11 cellular contexts compared by ENCODE assay signal in the genomic region with DNA sequence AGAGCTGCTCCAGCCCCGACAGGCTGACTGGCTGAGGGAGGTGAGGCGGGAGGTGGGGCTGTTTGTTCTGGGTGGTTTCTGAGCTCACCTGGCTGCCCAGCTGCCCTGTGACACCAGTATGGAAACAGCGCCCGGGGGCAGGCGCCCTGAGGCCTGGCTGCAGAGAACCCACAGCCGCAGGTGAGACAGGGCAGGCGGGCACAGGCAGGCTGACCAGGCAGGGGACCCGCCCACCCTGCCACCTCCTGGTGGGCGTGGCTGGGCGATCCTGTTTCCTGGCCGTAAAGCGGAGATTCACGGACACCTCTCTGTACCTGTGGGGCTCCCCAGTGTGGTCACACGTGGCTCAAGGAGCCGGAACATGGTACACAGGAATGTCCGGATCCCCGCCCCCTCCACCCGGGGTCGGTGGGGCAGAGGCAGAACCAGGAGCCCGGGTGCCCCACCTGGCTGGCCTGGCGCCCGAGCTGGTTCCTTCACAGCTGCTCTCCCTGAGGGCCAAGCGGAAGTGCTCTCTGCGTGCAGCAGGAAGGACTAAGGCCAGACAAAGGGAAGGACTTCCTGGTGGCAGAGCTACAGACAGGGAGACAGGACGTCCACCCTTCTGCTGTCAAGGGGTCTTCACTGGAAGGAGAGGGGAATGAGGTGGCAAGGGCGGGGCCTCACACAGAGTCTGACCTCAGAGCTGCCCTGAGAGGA. TPM values are rescaled to one million over a fixed set of nuclear protein-coding genes. Genes with fewer than 3 reads are reported as not detected.
DNase-seq lines count a peak whose midpoint lies in the region; ATAC-seq and TF ChIP-seq lines count a peak whose summit lies in the region.
"Had no signal": no experiment of that assay in that cellular context is flagged by ENCODE, and none has a peak within 500 bp of the region (broad histone marks: within the 10 kb centered on the region; RNA-seq: fewer than 3 reads in every experiment).

No MANE protein-coding gene starts in this region.

- intact Hi-C loops in HCT116 (cut with micrococcal nuclease), result no loop called here
- intact Hi-C loops in esophagus squamous epithelium (cut with DNase I), result no loop called here
- intact Hi-C loops in CD14-positive monocyte (cut with micrococcal nuclease), result loop anchor here in 1 of 2 donors (5.0 kb wide), 1 partner anchor 43 kb away; no protein-coding TSS in a partner anchor

- TF ChIP-seq POLR2A in HCT116 (IDR thresholded peaks at IDR 0.05; ENCODE audit: borderline replicate concordance, extremely low read depth, insufficient read depth, insufficient read length) (peak; percentile 30), esophagus squamous epithelium (IDR thresholded peaks at IDR 0.05) (peak in 1 of 4 donors; percentile 7)

- DNase-seq in HCT116 (ENCODE audit: low read depth, low spot score) (peak; percentile 63), esophagus squamous epithelium (lab: John Stamatoyannopoulos, UW) (no peak), CD14-positive monocyte (ENCODE audit: low spot score) (no peak), anterior cingulate cortex (lab: John Stamatoyannopoulos, UW) (no peak), putamen (ENCODE audit: low spot score) (no peak)
- DNase-seq in activated T-cell treated with anti-CD3 and anti-CD28 coated beads, Interleukin-2, amount 50 U/mL, for 4 hours, result no peak
- DNase-seq: HCEC 1CT, NCI-H2171 treated with DMSO at 0.1 percent for 48 hours, T1000 had no signal

- H3K36me3 ChIP-seq in HCT116 (ENCODE audit: control insufficient read depth in 1 of 2, insufficient read depth in 2 of 2, low read length in 2 of 2) (no peaks in the 10 kb centered on the region; a peak in 1 of 4 replicates), OCI-LY3 (replicated peaks; ENCODE audit: low read depth, low read length) (no peaks in the 10 kb centered on the region), esophagus squamous epithelium (no peaks in the 10 kb centered on the region), parathyroid adenoma (ENCODE audit: control insufficient read depth, insufficient read depth, low read length) (no peaks in the 10 kb centered on the region)

- H3K27me3 ChIP-seq in HCT116 (ENCODE audit: insufficient read depth, low read length) (no peaks in the 10 kb centered on the region), OCI-LY3 (ENCODE audit: low read depth, low read length) (no peaks in the 10 kb centered on the region), esophagus squamous epithelium (no peaks in the 10 kb centered on the region), parathyroid adenoma (ENCODE audit: control insufficient read depth, insufficient read depth, low read length) (no peaks in the 10 kb centered on the region)

- H3K27ac ChIP-seq in HCT116 (ENCODE audit: low read depth, low read length) (peak overlapping the region; percentile 75), OCI-LY3 (ENCODE audit: low read length) (no peak overlapping the region), esophagus squamous epithelium (peak overlapping the region; percentile 61 to 81 (median 76)), parathyroid adenoma (peak overlapping the region; percentile 66)

- H3K4me3 Mint-ChIP-seq in CD14-positive monocyte, result no peak overlapping the region
- H3K4me3 Mint-ChIP-seq in activated T-cell treated with anti-CD3 and anti-CD28 coated beads, Interleukin-2, amount 50 U/mL, for 4 hours, result no peak overlapping the region

- peak; percentile 51 for ATAC-seq in HCT116
- ATAC-seq in activated T-cell treated with anti-CD3 and anti-CD28 coated beads, Interleukin-2, amount 50 U/mL, for 4 hours, result no peak

- no peak overlapping the region for H3K27ac Mint-ChIP-seq in CD14-positive monocyte

- RAD21 ChIA-PET in HCT116 (lab: Charles Lee; ENCODE audit: low non-redundant PET in 1 of 2, low total read pairs in 2 of 2, uncharacterized antibody in 2 of 2, unreplicated experiment in 2 of 2), result no interaction called here

- H3K4me2 ChIP-seq in HCT116 (ENCODE audit: low read length) (peak overlapping the region; percentile 97), OCI-LY3 (ENCODE audit: low read length) (peak overlapping the region; percentile 36; the same call in 1 of the 2 replicates), parathyroid adenoma (ENCODE audit: low read length) (peak overlapping the region; percentile 73)

- H2AFZ ChIP-seq in HCT116 (ENCODE audit: low read depth, low read length, poor library complexity, severe bottlenecking) (no peak overlapping the region), OCI-LY3 (ENCODE audit: low read depth, low read length) (0 out of 2 replicates have a peak overlapping the region, but pooled peaks have one; percentile 23), parathyroid adenoma (peak overlapping the region; percentile 86)

- H3K79me2 ChIP-seq in HCT116 (ENCODE audit: insufficient read depth, low read length), result peaks cover 83% of the 10 kb centered on the region
- H3K79me2 ChIP-seq in OCI-LY3 (ENCODE audit: low read length), result no peaks in the 10 kb centered on the region
- H3K79me2 ChIP-seq in parathyroid adenoma, result peaks cover 8% of the 10 kb centered on the region

- H3K9ac ChIP-seq in HCT116 (ENCODE audit: low read length), result peak overlapping the region; percentile 65
- no peak overlapping the region for H3K9ac ChIP-seq in OCI-LY3 (ENCODE audit: low read length)
- H3K9ac ChIP-seq in parathyroid adenoma, result peak overlapping the region; percentile 25

- H3K36me3 Mint-ChIP-seq in CD14-positive monocyte, result no peaks in the 10 kb centered on the region
- no peaks in the 10 kb centered on the region for H3K36me3 Mint-ChIP-seq in activated T-cell treated with anti-CD3 and anti-CD28 coated beads, Interleukin-2, amount 50 U/mL, for 4 hours (ENCODE audit: insufficient read depth)

- H3K4me1 Mint-ChIP-seq in CD14-positive monocyte, result peaks cover 21% of the 10 kb centered on the region
- peaks cover 11% of the 10 kb centered on the region for H3K4me1 Mint-ChIP-seq in activated T-cell treated with anti-CD3 and anti-CD28 coated beads, Interleukin-2, amount 50 U/mL, for 4 hours (ENCODE audit: low read depth)

- no peaks in the 10 kb centered on the region for H3K9me3 Mint-ChIP-seq in CD14-positive monocyte
- H3K9me3 Mint-ChIP-seq in activated T-cell treated with anti-CD3 and anti-CD28 coated beads, Interleukin-2, amount 50 U/mL, for 4 hours, result no peaks in the 10 kb centered on the region

- H3K9me2 ChIP-seq in HCT116 (ENCODE audit: insufficient read depth), result no peaks in the 10 kb centered on the region

- WGBS in esophagus squamous epithelium, 2 donors, result 25% methylated on average over 1 of the region's 26 CpGs; no CpG with 5 or more reads in 1 of the 2 donors

- H3K27me3 Mint-ChIP-seq in CD14-positive monocyte (ENCODE audit: low read depth in 3 of 3), result peaks cover 0 to 5% (median 0%) of the 10 kb centered on the region in 3 donors
- no peaks in the 10 kb centered on the region for H3K27me3 Mint-ChIP-seq in activated T-cell treated with anti-CD3 and anti-CD28 coated beads, Interleukin-2, amount 50 U/mL, for 4 hours (ENCODE audit: low read depth)

- H3K4me3 ChIP-seq in HCT116 (replicated peaks in 1 of 2; ENCODE audit: low read depth in 1 of 2, low read length in 2 of 2) (peak overlapping the region; percentile 51 to 63), OCI-LY3 (ENCODE audit: low read length) (no peak overlapping the region), esophagus squamous epithelium (peak overlapping the region; percentile 9 to 47 (median 30)), parathyroid adenoma (ENCODE audit: low read depth, low read length) (peak overlapping the region; percentile 49)

- H4K20me1 ChIP-seq in HCT116 (ENCODE audit: insufficient read depth), result no peaks in the 10 kb centered on the region
- H4K20me1 ChIP-seq in OCI-LY3 (ENCODE audit: insufficient read depth, low read length), result no peaks in the 10 kb centered on the region

- H3K9me3 ChIP-seq in HCT116 (ENCODE audit: control insufficient read depth in 1 of 2, insufficient read depth in 1 of 2, low read depth in 1 of 2, low read length in 2 of 2) (no peaks in the 10 kb centered on the region), OCI-LY3 (ENCODE audit: insufficient read depth, low read length) (no peaks in the 10 kb centered on the region), esophagus squamous epithelium (no peaks in the 10 kb centered on the region), parathyroid adenoma (ENCODE audit: control insufficient read depth, low read length) (no peaks in the 10 kb centered on the region)

- no TSS peak for BruUV-seq in HCT116 (replicated peaks; lab: Mats Ljungman, UMichigan)

- POLR2A ChIA-PET in HCT116 (lab: Charles Lee), result no interaction called here

- H3K4me1 ChIP-seq in HCT116 (ENCODE audit: control insufficient read depth in 1 of 2, insufficient read depth in 2 of 2, low read length in 2 of 2), result peaks cover 37 to 48% of the 10 kb centered on the region in 2 experiments
- no peaks in the 10 kb centered on the region for H3K4me1 ChIP-seq in OCI-LY3 (ENCODE audit: low read length)
- H3K4me1 ChIP-seq in esophagus squamous epithelium, result peaks cover 69 to 95% (median 85%) of the 10 kb centered on the region in 3 donors
- H3K4me1 ChIP-seq in parathyroid adenoma, result peaks cover 26% of the 10 kb centered on the region

- no peak for TF ChIP-seq CTCF in HCT116 (IDR thresholded peaks at IDR 0.05 in 2 of 3, conservative IDR thresholded peaks at IDR 0.05 in 1 of 3; ENCODE audit: borderline replicate concordance in 1 of 3, insufficient read depth in 1 of 3, low read depth in 2 of 3, low read length in 2 of 3)
- no peak for TF ChIP-seq CTCF in OCI-LY3 (IDR thresholded peaks at IDR 0.05; ENCODE audit: low read depth, low read length)
- no peak for TF ChIP-seq CTCF in esophagus squamous epithelium (IDR thresholded peaks at IDR 0.05)
- no peak for TF ChIP-seq CTCF in parathyroid adenoma (IDR thresholded peaks at IDR 0.05)
- no peak for TF ChIP-seq CTCF in CD14-positive monocyte (IDR thresholded peaks at IDR 0.05)

- CTCF ChIA-PET in HCT116 (lab: Charles Lee), result interaction anchor here (1.0 to 1.4 kb wide), 4 partner anchors 19 to 278 kb away, joined by 3 to 4 read pairs (median 4); no protein-coding TSS in a partner anchor

- TF ChIP-seq RAD21 in HCT116 (IDR thresholded peaks at IDR 0.05; ENCODE audit: low read depth), result no peak

RNA-seq across cellular contexts. Expression of a gene that starts 3.9 kb away (rescaled TPM):
- total RNA-seq in HCT116 (2021; ENCODE audit: unreplicated experiment) (60.7 TPM), esophagus squamous epithelium (10 to 100 TPM; 14.1 to 17.5 (median 16.5) TPM)
- polyA plus RNA-seq in HCT116 (2012), result 37.9 and 38.6 TPM in 2 replicates
- under 1 TPM; 0.14 to 0.72 TPM for polyA plus RNA-seq in CD14-positive monocyte
- 1 to 10 TPM; 1.3 to 2.7 (median 1.4) TPM for total RNA-seq in activated T-cell treated with anti-CD3 and anti-CD28 coated beads, Interleukin-2, amount 50 U/mL, for 4 hours

RNA-seq across cellular contexts. Expression of a gene that starts 48.8 kb away (rescaled TPM):
- 167 TPM for total RNA-seq in HCT116 (2021; ENCODE audit: unreplicated experiment)
- polyA plus RNA-seq in HCT116 (2012), result 100 TPM in 2 replicates
- total RNA-seq in esophagus squamous epithelium, result 10 to 100 TPM; 27.8 to 45.3 (median 36.6) TPM
- 1 to 10 TPM; 5.5 to 7.3 TPM for polyA plus RNA-seq in CD14-positive monocyte
- 100 to 1,000 TPM; 110 to 126 (median 119) TPM for total RNA-seq in activated T-cell treated with anti-CD3 and anti-CD28 coated beads, Interleukin-2, amount 50 U/mL, for 4 hours

Comparison
In these comparisons a context has a peak if more than half of its experiments do, and no peak if none do; other contexts are left out.
1. H3K4me2 ChIP-seq: peak in every context shown above with its lines; median percentile 97 in HCT116; 73 in parathyroid adenoma; 36 in OCI-LY3.
2. RNA of a gene that starts 3.9 kb away (total RNA-seq): 60.7 TPM in HCT116 (single experiment) and 14.1 to 17.5 TPM in esophagus squamous epithelium; 1.3 to 2.7 TPM in activated T-cell treated with anti-CD3 and anti-CD28 coated beads, Interleukin-2, amount 50 U/mL, for 4 hours; every median in the first group is over 4 times any median in the second.